In the genomic region with DNA sequence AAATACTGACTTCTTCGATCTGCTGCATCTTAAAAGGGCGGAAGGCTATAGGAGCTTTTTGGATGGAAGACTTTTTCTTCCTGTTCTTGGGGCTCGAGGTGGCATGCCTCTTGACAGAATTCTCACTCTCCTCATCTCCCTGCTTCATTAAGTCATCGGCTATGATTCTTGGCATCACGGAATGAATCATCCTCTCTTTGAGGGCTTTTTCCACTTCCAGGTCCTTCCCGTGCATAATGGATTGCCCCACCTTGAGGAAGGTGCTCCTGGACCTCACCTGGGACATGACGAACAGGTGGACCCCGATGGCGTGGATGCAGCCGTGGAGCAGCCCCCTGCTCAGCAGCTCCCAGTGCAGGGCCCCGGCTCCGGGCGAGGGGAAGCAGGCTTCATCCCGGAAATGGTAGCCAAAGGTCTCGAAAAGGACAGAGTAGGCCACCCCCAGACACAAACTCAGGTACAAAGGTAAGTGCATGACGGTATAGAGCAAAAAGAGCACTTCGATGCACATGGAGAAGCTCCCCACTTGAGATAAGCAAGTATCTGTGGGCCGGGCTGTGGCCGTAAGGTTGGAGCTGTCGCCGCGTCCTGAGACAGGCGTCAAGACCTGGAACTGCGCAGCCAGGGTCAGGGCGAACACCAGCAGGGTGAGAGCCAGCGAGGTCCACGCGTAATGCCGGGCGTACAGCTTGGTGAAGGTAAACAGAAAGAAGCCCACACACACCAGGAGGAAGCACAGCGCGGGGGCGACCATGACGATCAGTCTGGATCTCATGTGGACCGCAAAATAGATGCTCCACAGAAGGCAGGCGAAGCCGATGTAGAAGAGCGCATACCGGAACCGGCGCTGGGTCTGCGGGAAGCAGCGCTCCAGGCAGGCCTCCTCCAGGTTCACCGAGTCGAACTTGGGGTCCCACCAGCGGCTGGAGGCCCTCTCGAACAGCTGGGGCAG, we compare ENCODE assay signal across 8 cellular contexts. TPM values are rescaled to one million over a fixed set of nuclear protein-coding genes. Genes with fewer than 3 reads are reported as not detected.
DNase-seq lines count a peak whose midpoint lies in the region; ATAC-seq, FAIRE-seq and TF ChIP-seq lines count a peak whose summit lies in the region.

No MANE protein-coding gene starts in this region.

- peaks cover 0 to 13% (median 0%) of the 10 kb centered on the region in 3 donors for H3K27me3 Mint-ChIP-seq in naive B cell

- DNase-seq in A549 (ENCODE audit: low read depth in 1 of 2, low spot score in 1 of 2): no peak
- DNase-seq in coronary artery (ENCODE audit: low spot score): no peak
- peak; percentile 3 for DNase-seq in naive B cell
- DNase-seq in T-helper 9 cell: no peak
- DNase-seq in NCI-H1694 treated with DMSO at 0.1 percent for 48 hours (lab: John Stamatoyannopoulos, UW): no peak
- DNase-seq in HTR-8/SVneo (ENCODE audit: insufficient read length, low spot score): no peak

- FAIRE-seq in A549 (lab: Jason Lieb, UNC) (no peak), HTR-8/SVneo (lab: Jason Lieb, UNC) (no peak)

- H3K4me3 Mint-ChIP-seq in naive B cell: peak overlapping the region; percentile 72 to 90 (median 82)

- TF ChIP-seq RAD21 in A549 (conservative IDR thresholded peaks at IDR 0.05 in 1 of 2, IDR thresholded peaks at IDR 0.05 in 1 of 2): no peak

- no peak for TF ChIP-seq POLR2A in A549 (IDR thresholded peaks at IDR 0.05; ENCODE audit: low read length)

- H3K27ac ChIP-seq in A549 (peak overlapping the region in 1 of 2 experiments; percentile 95; a peak in 1 of 6 replicates), HUES48 (ENCODE audit: low read depth, low read length) (no peak overlapping the region), coronary artery (peak overlapping the region; percentile 78 to 97)

- peaks cover 27% of the 10 kb centered on the region for H3K27me3 ChIP-seq in HUES48 (ENCODE audit: control insufficient read depth, insufficient read depth, low read length)

- no peak overlapping the region for H3K9ac ChIP-seq in HUES48 (ENCODE audit: low read depth, low read length)

- no peak for TF ChIP-seq EP300 in A549 (IDR thresholded peaks at IDR 0.05)

- no peaks in the 10 kb centered on the region for H3K9me3 Mint-ChIP-seq in naive B cell

- ATAC-seq in A549 (no peak), naive B cell (ENCODE audit: low read depth in 2 of 2) (no peak), HG03521 (IDR thresholded peaks at IDR 0.05; ENCODE audit: unreplicated experiment) (no peak)

- no peak overlapping the region for H3K4me3 ChIP-seq in A549
- H3K4me3 ChIP-seq in HUES48 (ENCODE audit: low read depth, low read length): peak overlapping the region; percentile 76
- peak overlapping the region; percentile 93 for H3K4me3 ChIP-seq in coronary artery

- H3K4me2 ChIP-seq in A549: peak overlapping the region; percentile 91

- H3K4me1 Mint-ChIP-seq in naive B cell: peaks cover 18 to 34% (median 21%) of the 10 kb centered on the region in 3 donors

- no peak for TF ChIP-seq CTCF in A549 (IDR thresholded peaks at IDR 0.05)
- no peak for TF ChIP-seq CTCF in coronary artery (IDR thresholded peaks at IDR 0.05)

- POLR2A ChIA-PET in A549 (lab: Yijun Ruan, JAX): interaction anchor here (1.4 to 1.6 kb wide), 2 partner anchors 139 to 140 kb away, joined by 4 read pairs; no protein-coding TSS in a partner anchor

- CTCF ChIA-PET in A549 (lab: Yijun Ruan, JAX): interaction anchor here (0.6 to 2.8 kb wide), 6 partner anchors 16 to 159 kb away, joined by 3 to 16 read pairs (median 4); no protein-coding TSS in a partner anchor

- WGBS in A549 (ENCODE audit: missing lambda C conversion rate): 94% methylated on average over 47 of the region's 47 CpGs

- peaks cover 50% of the 10 kb centered on the region for H3K4me1 ChIP-seq in A549
- peaks cover 11% of the 10 kb centered on the region for H3K4me1 ChIP-seq in HUES48 (ENCODE audit: control insufficient read depth, insufficient read depth, low read length)

- H3K36me3 ChIP-seq in HUES48 (ENCODE audit: control insufficient read depth, insufficient read depth, low read length): 0 out of 2 replicates have a peak, but pooled peaks cover 3% of the 10 kb centered on the region

- no peaks in the 10 kb centered on the region for H3K9me3 ChIP-seq in A549
- no peaks in the 10 kb centered on the region for H3K9me3 ChIP-seq in HUES48 (ENCODE audit: control insufficient read depth, insufficient read depth, low read length)

- peak overlapping the region in 2 of 6 donors; percentile 37 to 90 for H3K27ac Mint-ChIP-seq in naive B cell

- no peaks in the 10 kb centered on the region for H3K36me3 Mint-ChIP-seq in naive B cell

TF ChIP-seq in A549, 52 proteins besides CTCF, POLR2A, EP300 and RAD21:
- TF ChIP-seq EHF (CRISPR knock-in tag; IDR thresholded peaks at IDR 0.05) (no peak), HDAC2 (IDR thresholded peaks at IDR 0.05) (no peak), ATOH8 (CRISPR knock-in tag; IDR thresholded peaks at IDR 0.05; ENCODE audit: low read depth) (no peak), CEBPB (IDR thresholded peaks at IDR 0.05) (no peak), ZNF302 (CRISPR knock-in tag; IDR thresholded peaks at IDR 0.05) (no peak), ELK1 (IDR thresholded peaks at IDR 0.05; ENCODE audit: low read depth, low read length) (no peak), HOXA7 (CRISPR knock-in tag; IDR thresholded peaks at IDR 0.05) (no peak), JUNB (IDR thresholded peaks at IDR 0.05) (no peak)
TF ChIP-seq in A549: peak in this region for 0.

RNA-seq across cellular contexts. Expression of gene ADCY9, which starts 1.7 kb away (rescaled TPM):
- polyA plus RNA-seq in A549 (2011; rRNA removed) (6.2 and 6.9 TPM in 2 replicates), A549 (2017; fragmentation: RNase III; extraction: RNeasy Plus Mini Kit Qiagen cat#74134 plus additional on column Dnase treatment) (7.6 to 9.4 TPM (median 8.7 TPM) in 3 replicates), naive B cell (ENCODE audit: low read depth in 6 of 6) (under 1 TPM; 0.08 to 0.91 (median 0.19) TPM)
- 6.0 and 10.4 TPM in 2 replicates for polyA plus RNA-seq in A549 (2012; cell fraction: cytosol; rRNA removed)
- polyA plus RNA-seq in A549 (2012; cell fraction: nucleus; rRNA removed): 17.4 and 20.0 TPM in 2 replicates
- polyA minus RNA-seq in A549 (2011; rRNA and poly(A)+ RNA removed): 13.4 and 15.3 TPM in 2 replicates
